1 cellular context compared by ENCODE assay signal in the genomic region with DNA sequence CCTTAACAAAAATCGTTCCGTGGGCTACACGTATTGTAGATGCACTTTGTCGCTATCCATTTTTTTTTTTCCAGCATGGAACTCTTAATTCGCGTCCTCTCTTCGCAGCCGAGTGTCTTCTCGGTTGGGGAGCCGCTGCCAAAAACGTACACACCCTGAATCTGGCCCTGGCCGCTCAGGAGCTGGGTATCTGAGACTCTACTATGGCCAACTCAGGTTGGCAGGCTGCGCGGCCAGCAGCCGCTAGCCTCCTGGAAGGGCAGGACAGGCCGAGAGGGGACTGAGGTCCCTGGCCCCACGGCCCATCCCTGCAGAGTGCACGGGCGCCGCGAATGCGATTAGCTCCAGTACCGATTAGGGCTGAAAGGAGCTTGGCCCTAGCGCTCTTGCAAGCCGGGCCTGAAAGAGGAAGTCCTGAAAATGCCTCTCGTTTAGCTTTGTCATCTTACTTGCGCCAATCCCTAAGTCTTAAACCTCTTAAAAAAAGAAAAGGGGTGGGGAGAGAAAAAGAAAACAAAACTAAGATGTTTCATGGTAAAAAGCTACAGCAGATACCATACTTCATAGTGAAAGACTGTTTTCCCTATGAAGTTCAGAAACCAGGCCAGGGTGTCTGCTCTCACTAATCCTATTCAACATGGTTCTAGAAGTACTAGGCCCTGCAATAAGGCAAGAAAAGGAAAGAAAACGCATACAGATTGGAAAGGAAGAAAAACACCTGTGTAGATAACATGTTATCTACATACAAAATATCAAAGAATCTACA.
TF ChIP-seq lines count a peak whose summit lies in the region.

No MANE protein-coding gene starts in this region.

TF ChIP-seq in GM12878, 131 proteins besides CTCF, POLR2A, EP300 and RAD21 (continued from another document and continues in another):
- TF ChIP-seq, protein P1, sequence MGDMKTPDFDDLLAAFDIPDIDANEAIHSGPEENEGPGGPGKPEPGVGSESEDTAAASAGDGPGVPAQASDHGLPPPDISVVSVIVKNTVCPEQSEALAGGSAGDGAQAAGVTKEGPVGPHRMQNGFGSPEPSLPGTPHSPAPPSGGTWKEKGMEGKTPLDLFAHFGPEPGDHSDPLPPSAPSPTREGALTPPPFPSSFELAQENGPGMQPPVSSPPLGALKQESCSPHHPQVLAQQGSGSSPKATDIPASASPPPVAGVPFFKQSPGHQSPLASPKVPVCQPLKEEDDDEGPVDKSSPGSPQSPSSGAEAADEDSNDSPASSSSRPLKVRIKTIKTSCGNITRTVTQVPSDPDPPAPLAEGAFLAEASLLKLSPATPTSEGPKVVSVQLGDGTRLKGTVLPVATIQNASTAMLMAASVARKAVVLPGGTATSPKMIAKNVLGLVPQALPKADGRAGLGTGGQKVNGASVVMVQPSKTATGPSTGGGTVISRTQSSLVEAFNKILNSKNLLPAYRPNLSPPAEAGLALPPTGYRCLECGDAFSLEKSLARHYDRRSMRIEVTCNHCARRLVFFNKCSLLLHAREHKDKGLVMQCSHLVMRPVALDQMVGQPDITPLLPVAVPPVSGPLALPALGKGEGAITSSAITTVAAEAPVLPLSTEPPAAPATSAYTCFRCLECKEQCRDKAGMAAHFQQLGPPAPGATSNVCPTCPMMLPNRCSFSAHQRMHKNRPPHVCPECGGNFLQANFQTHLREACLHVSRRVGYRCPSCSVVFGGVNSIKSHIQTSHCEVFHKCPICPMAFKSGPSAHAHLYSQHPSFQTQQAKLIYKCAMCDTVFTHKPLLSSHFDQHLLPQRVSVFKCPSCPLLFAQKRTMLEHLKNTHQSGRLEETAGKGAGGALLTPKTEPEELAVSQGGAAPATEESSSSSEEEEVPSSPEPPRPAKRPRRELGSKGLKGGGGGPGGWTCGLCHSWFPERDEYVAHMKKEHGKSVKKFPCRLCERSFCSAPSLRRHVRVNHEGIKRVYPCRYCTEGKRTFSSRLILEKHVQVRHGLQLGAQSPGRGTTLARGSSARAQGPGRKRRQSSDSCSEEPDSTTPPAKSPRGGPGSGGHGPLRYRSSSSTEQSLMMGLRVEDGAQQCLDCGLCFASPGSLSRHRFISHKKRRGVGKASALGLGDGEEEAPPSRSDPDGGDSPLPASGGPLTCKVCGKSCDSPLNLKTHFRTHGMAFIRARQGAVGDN (IDR thresholded peaks at IDR 0.05): no peak
- no peak for TF ChIP-seq STAT1 (conservative IDR thresholded peaks at IDR 0.05)
- TF ChIP-seq SREBF2 (IDR thresholded peaks at IDR 0.05; ENCODE audit: low read length): no peak; the same call in 1 of the 2 replicates
- TF ChIP-seq FOS (IDR thresholded peaks at IDR 0.05; ENCODE audit: borderline replicate concordance, extremely low read depth, insufficient read length): no peak
- TF ChIP-seq, protein P2, sequence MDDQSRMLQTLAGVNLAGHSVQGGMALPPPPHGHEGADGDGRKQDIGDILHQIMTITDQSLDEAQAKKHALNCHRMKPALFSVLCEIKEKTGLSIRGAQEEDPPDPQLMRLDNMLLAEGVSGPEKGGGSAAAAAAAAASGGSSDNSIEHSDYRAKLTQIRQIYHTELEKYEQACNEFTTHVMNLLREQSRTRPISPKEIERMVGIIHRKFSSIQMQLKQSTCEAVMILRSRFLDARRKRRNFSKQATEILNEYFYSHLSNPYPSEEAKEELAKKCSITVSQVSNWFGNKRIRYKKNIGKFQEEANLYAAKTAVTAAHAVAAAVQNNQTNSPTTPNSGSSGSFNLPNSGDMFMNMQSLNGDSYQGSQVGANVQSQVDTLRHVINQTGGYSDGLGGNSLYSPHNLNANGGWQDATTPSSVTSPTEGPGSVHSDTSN (IDR thresholded peaks at IDR 0.05; ENCODE audit: insufficient replicate concordance, low read depth, low read length): no peak
- TF ChIP-seq BRCA1 (IDR thresholded peaks at IDR 0.05; ENCODE audit: low read depth, low read length): no peak
- TF ChIP-seq ZNF207 (IDR thresholded peaks at IDR 0.05; ENCODE audit: borderline replicate concordance): no peak
- 0 out of 2 replicates have a peak, but pooled peaks have one; percentile 32 for TF ChIP-seq CREM (IDR thresholded peaks at IDR 0.05; ENCODE audit: low read depth)
- no peak for TF ChIP-seq KAT2A (conservative IDR thresholded peaks at IDR 0.05; ENCODE audit: control insufficient read depth, low read depth, low read length)
- TF ChIP-seq BHLHE40 (IDR thresholded peaks at IDR 0.05; ENCODE audit: borderline replicate concordance in 1 of 2, low read depth in 2 of 2, low read length in 1 of 2): no peak; a peak in 1 of 4 replicates
- TF ChIP-seq IKZF1 (conservative IDR thresholded peaks at IDR 0.05): no peak
- TF ChIP-seq ZNF274 (IDR thresholded peaks at IDR 0.05; ENCODE audit: insufficient read depth, insufficient read length): no peak
- TF ChIP-seq CHD2 (IDR thresholded peaks at IDR 0.05; ENCODE audit: borderline replicate concordance, low read depth, low read length): no peak
- TF ChIP-seq, protein P3, sequence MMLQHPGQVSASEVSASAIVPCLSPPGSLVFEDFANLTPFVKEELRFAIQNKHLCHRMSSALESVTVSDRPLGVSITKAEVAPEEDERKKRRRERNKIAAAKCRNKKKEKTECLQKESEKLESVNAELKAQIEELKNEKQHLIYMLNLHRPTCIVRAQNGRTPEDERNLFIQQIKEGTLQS (IDR thresholded peaks at IDR 0.05; ENCODE audit: borderline replicate concordance, extremely low read depth, low read depth, low read length): no peak
- no peak for TF ChIP-seq RUNX3 (IDR thresholded peaks at IDR 0.05; ENCODE audit: low read length)
- no peak for TF ChIP-seq EED (IDR thresholded peaks at IDR 0.05; ENCODE audit: low read depth)
- no peak for TF ChIP-seq SRF (IDR thresholded peaks at IDR 0.05; ENCODE audit: low read depth in 2 of 2, low read length in 2 of 2)
- no peak for TF ChIP-seq ZSCAN29 (IDR thresholded peaks at IDR 0.05)
- TF ChIP-seq WRNIP1 (IDR thresholded peaks at IDR 0.05; ENCODE audit: borderline replicate concordance, low read depth, low read length): no peak
- TF ChIP-seq, protein P4, sequence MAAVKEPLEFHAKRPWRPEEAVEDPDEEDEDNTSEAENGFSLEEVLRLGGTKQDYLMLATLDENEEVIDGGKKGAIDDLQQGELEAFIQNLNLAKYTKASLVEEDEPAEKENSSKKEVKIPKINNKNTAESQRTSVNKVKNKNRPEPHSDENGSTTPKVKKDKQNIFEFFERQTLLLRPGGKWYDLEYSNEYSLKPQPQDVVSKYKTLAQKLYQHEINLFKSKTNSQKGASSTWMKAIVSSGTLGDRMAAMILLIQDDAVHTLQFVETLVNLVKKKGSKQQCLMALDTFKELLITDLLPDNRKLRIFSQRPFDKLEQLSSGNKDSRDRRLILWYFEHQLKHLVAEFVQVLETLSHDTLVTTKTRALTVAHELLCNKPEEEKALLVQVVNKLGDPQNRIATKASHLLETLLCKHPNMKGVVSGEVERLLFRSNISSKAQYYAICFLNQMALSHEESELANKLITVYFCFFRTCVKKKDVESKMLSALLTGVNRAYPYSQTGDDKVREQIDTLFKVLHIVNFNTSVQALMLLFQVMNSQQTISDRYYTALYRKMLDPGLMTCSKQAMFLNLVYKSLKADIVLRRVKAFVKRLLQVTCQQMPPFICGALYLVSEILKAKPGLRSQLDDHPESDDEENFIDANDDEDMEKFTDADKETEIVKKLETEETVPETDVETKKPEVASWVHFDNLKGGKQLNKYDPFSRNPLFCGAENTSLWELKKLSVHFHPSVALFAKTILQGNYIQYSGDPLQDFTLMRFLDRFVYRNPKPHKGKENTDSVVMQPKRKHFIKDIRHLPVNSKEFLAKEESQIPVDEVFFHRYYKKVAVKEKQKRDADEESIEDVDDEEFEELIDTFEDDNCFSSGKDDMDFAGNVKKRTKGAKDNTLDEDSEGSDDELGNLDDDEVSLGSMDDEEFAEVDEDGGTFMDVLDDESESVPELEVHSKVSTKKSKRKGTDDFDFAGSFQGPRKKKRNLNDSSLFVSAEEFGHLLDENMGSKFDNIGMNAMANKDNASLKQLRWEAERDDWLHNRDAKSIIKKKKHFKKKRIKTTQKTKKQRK (IDR thresholded peaks at IDR 0.05; ENCODE audit: low read depth, low read length): no peak
- peak; percentile 68; the same call in 1 of the 2 replicates for TF ChIP-seq TAF1 (IDR thresholded peaks at IDR 0.05; ENCODE audit: borderline replicate concordance, low read depth, low read length)
- TF ChIP-seq, protein P5, sequence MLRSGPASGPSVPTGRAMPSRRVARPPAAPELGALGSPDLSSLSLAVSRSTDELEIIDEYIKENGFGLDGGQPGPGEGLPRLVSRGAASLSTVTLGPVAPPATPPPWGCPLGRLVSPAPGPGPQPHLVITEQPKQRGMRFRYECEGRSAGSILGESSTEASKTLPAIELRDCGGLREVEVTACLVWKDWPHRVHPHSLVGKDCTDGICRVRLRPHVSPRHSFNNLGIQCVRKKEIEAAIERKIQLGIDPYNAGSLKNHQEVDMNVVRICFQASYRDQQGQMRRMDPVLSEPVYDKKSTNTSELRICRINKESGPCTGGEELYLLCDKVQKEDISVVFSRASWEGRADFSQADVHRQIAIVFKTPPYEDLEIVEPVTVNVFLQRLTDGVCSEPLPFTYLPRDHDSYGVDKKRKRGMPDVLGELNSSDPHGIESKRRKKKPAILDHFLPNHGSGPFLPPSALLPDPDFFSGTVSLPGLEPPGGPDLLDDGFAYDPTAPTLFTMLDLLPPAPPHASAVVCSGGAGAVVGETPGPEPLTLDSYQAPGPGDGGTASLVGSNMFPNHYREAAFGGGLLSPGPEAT (IDR thresholded peaks at IDR 0.05; ENCODE audit: low read depth): no peak
- no peak for TF ChIP-seq IRF4 (IDR thresholded peaks at IDR 0.05; ENCODE audit: low read depth, low read length)
- no peak for TF ChIP-seq DPF2 (IDR thresholded peaks at IDR 0.05)
- no peak for TF ChIP-seq SREBF1 (IDR thresholded peaks at IDR 0.05; ENCODE audit: low read length)
- no peak for TF ChIP-seq CHD4 (IDR thresholded peaks at IDR 0.05)
- TF ChIP-seq, protein P6, sequence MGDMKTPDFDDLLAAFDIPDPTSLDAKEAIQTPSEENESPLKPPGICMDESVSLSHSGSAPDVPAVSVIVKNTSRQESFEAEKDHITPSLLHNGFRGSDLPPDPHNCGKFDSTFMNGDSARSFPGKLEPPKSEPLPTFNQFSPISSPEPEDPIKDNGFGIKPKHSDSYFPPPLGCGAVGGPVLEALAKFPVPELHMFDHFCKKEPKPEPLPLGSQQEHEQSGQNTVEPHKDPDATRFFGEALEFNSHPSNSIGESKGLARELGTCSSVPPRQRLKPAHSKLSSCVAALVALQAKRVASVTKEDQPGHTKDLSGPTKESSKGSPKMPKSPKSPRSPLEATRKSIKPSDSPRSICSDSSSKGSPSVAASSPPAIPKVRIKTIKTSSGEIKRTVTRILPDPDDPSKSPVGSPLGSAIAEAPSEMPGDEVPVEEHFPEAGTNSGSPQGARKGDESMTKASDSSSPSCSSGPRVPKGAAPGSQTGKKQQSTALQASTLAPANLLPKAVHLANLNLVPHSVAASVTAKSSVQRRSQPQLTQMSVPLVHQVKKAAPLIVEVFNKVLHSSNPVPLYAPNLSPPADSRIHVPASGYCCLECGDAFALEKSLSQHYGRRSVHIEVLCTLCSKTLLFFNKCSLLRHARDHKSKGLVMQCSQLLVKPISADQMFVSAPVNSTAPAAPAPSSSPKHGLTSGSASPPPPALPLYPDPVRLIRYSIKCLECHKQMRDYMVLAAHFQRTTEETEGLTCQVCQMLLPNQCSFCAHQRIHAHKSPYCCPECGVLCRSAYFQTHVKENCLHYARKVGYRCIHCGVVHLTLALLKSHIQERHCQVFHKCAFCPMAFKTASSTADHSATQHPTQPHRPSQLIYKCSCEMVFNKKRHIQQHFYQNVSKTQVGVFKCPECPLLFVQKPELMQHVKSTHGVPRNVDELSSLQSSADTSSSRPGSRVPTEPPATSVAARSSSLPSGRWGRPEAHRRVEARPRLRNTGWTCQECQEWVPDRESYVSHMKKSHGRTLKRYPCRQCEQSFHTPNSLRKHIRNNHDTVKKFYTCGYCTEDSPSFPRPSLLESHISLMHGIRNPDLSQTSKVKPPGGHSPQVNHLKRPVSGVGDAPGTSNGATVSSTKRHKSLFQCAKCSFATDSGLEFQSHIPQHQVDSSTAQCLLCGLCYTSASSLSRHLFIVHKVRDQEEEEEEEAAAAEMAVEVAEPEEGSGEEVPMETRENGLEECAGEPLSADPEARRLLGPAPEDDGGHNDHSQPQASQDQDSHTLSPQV (IDR thresholded peaks at IDR 0.05): no peak
- TF ChIP-seq SP1 (IDR thresholded peaks at IDR 0.05; ENCODE audit: low read depth, low read length): no peak
- TF ChIP-seq HDAC6 (IDR thresholded peaks at IDR 0.05; ENCODE audit: unreplicated experiment): no peak
- peak; percentile 30; the same call in 1 of the 2 replicates for TF ChIP-seq SIN3A (IDR thresholded peaks at IDR 0.05; ENCODE audit: low read depth, low read length)
- no peak for TF ChIP-seq SMC3 (IDR thresholded peaks at IDR 0.05; ENCODE audit: borderline replicate concordance, low read length)
- TF ChIP-seq HCFC1 (IDR thresholded peaks at IDR 0.05; ENCODE audit: low read length): no peak
- TF ChIP-seq CREB1 (IDR thresholded peaks at IDR 0.05; ENCODE audit: low read depth): peak; percentile 65
- TF ChIP-seq BACH1 (IDR thresholded peaks at IDR 0.05; ENCODE audit: borderline replicate concordance): no peak
- no peak for TF ChIP-seq SMAD1 (IDR thresholded peaks at IDR 0.05; ENCODE audit: low read depth, partially characterized antibody)
- TF ChIP-seq, protein P7, sequence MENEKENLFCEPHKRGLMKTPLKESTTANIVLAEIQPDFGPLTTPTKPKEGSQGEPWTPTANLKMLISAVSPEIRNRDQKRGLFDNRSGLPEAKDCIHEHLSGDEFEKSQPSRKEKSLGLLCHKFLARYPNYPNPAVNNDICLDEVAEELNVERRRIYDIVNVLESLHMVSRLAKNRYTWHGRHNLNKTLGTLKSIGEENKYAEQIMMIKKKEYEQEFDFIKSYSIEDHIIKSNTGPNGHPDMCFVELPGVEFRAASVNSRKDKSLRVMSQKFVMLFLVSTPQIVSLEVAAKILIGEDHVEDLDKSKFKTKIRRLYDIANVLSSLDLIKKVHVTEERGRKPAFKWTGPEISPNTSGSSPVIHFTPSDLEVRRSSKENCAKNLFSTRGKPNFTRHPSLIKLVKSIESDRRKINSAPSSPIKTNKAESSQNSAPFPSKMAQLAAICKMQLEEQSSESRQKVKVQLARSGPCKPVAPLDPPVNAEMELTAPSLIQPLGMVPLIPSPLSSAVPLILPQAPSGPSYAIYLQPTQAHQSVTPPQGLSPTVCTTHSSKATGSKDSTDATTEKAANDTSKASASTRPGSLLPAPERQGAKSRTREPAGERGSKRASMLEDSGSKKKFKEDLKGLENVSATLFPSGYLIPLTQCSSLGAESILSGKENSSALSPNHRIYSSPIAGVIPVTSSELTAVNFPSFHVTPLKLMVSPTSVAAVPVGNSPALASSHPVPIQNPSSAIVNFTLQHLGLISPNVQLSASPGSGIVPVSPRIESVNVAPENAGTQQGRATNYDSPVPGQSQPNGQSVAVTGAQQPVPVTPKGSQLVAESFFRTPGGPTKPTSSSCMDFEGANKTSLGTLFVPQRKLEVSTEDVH (IDR thresholded peaks at IDR 0.05; ENCODE audit: low read depth, partially characterized antibody): no peak
- no peak for TF ChIP-seq PAX5 (IDR thresholded peaks at IDR 0.05; ENCODE audit: borderline replicate concordance, low read depth, low read length)
- TF ChIP-seq, protein P8, sequence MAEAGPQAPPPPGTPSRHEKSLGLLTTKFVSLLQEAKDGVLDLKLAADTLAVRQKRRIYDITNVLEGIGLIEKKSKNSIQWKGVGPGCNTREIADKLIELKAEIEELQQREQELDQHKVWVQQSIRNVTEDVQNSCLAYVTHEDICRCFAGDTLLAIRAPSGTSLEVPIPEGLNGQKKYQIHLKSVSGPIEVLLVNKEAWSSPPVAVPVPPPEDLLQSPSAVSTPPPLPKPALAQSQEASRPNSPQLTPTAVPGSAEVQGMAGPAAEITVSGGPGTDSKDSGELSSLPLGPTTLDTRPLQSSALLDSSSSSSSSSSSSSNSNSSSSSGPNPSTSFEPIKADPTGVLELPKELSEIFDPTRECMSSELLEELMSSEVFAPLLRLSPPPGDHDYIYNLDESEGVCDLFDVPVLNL (IDR thresholded peaks at IDR 0.05; ENCODE audit: low read depth, low read length): no peak
- TF ChIP-seq PML (IDR thresholded peaks at IDR 0.05; ENCODE audit: low read length): no peak; the same call in 1 of the 2 replicates
- no peak for TF ChIP-seq JUND (IDR thresholded peaks at IDR 0.05; ENCODE audit: low read depth, low read length)
